In the genomic region with DNA sequence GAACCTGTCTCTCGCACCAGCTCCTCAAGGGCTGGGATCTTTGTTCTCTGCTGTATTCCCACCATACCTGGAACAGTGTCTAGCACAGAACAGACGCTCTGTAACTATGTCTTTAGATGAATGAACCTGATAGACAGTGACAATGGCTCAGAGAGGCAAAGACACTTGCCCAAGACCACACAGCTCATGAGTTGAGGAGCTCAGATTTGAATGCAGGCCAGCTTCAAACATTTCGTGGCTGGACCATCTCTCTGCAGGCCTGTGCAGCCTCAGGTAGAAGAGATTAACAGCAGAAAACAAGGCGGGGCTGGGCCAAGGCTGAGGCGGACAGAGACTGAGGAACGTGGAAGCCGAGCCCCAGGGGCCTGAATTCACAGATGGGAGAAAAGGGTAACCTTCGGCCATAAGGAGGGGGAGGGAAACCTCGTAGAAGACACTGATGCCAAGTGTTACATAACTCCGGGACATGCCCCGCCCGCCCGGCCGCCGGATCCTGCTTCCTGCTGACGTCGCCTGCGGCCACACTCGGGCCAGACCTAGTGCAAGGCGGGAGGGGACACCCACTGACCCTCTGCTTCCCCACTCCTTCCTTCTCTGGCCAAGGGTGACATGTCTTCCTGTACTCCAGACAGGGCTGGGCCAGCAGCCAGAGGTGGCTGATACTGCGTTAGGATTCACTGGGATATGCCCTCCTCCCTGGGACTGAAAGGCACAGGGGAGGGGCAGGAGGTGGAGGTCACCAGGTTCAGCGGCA, we compare ENCODE assay signal across 9 cellular contexts.
DNase-seq lines count a peak whose midpoint lies in the region; ATAC-seq and TF ChIP-seq lines count a peak whose summit lies in the region.
"Had no signal": no experiment of that assay in that cellular context is flagged by ENCODE, and none has a peak within 500 bp of the region (broad histone marks: within the 10 kb centered on the region; RNA-seq: fewer than 3 reads in every experiment).

No MANE protein-coding gene starts in this region.

- H3K27me3 ChIP-seq in duodenal mucosa (ENCODE audit: control insufficient read depth in 1 of 2, insufficient read depth in 2 of 2, low read length in 2 of 2): no peaks in the 10 kb centered on the region
- no peaks in the 10 kb centered on the region for H3K27me3 ChIP-seq in vagina
- H3K27me3 ChIP-seq: foreskin keratinocyte had no signal

- ATAC-seq in GM21423 (IDR thresholded peaks at IDR 0.05; ENCODE audit: unreplicated experiment): no peak
- ATAC-seq: foreskin keratinocyte had no signal

- no peak for TF ChIP-seq CTCF in vagina (IDR thresholded peaks at IDR 0.05)

- H3K9me3 ChIP-seq in duodenal mucosa (ENCODE audit: control insufficient read depth in 1 of 2, low read length in 2 of 2) (no peaks in the 10 kb centered on the region), vagina (no peaks in the 10 kb centered on the region)

- H3K4me1 ChIP-seq in duodenal mucosa (ENCODE audit: control insufficient read depth in 1 of 2, insufficient read depth in 2 of 2, low read length in 2 of 2) (peaks cover 27 to 33% of the 10 kb centered on the region in 2 donors), vagina (peaks cover 60% of the 10 kb centered on the region)

- peaks cover 21 to 49% of the 10 kb centered on the region in 2 donors for H3K36me3 ChIP-seq in duodenal mucosa (ENCODE audit: control insufficient read depth in 1 of 2, insufficient read depth in 2 of 2, low read length in 2 of 2)
- peaks cover 0 to 39% of the 10 kb centered on the region in 2 donors for H3K36me3 ChIP-seq in vagina

- peak overlapping the region; percentile 31 to 39 for H3K9ac ChIP-seq in duodenal mucosa (ENCODE audit: low read depth in 1 of 2, low read length in 2 of 2)

- H3K27ac ChIP-seq in duodenal mucosa (ENCODE audit: low read depth, low read length) (peak overlapping the region; percentile 74), vagina (peak overlapping the region; percentile 84)
- H3K27ac ChIP-seq: foreskin keratinocyte had no signal

- intact Hi-C loops in vagina (cut with DNase I): loop anchor here (2.0 kb wide), 1 partner anchor 185 kb away; a partner anchor contains a TSS

- TF ChIP-seq POLR2A in vagina (IDR thresholded peaks at IDR 0.05): no peak

- H3K4me3 ChIP-seq in duodenal mucosa (ENCODE audit: low read depth in 1 of 2, low read length in 2 of 2) (peak overlapping the region in 1 of 2 donors; percentile 28), vagina (peak overlapping the region in 1 of 2 donors; percentile 3)

- DNase-seq in SIG-M5 treated with dmso at 0.1 percent for 504 hours (lab: John Stamatoyannopoulos, UW; ENCODE audit: unreplicated experiment): peak; percentile 21
- no peak for DNase-seq in SIG-M5 (lab: John Stamatoyannopoulos, UW)
- peak; percentile 94 for DNase-seq in mucosa of gallbladder (ENCODE audit: low spot score)
- DNase-seq in vagina (ENCODE audit: extremely low spot score in 2 of 2): peak in 1 of 2 donors; percentile 97
- DNase-seq in HUDEP-2 (lab: John Stamatoyannopoulos, UW; ENCODE audit: unreplicated experiment in 76 of 76): no peak
- no peak for DNase-seq in activated CD8-positive, alpha-beta memory T cell treated with anti-CD3 and anti-CD28 coated beads for 24 hours

Comparison
In these comparisons a context has a peak if more than half of its experiments do, and no peak if none do; other contexts are left out.
1. DNase-seq: peak in SIG-M5 treated with dmso at 0.1 percent for 504 hours (single experiment) and mucosa of gallbladder (single experiment); none in SIG-M5 (single experiment), HUDEP-2 (0 of 76) and activated CD8-positive, alpha-beta memory T cell treated with anti-CD3 and anti-CD28 coated beads for 24 hours (single experiment).